ENCODE assay signal across 8 cellular contexts in genomic region chr20:34190679-34191090, GRCh38. TPM values are rescaled to one million over a fixed set of nuclear protein-coding genes. Genes with fewer than 3 reads are reported as not detected.
DNase-seq lines count a peak whose midpoint lies in the region; ATAC-seq and TF ChIP-seq lines count a peak whose summit lies in the region.

No MANE protein-coding gene starts in this region.

- peak; percentile 93 for TF ChIP-seq CTCF in C4-2B (conservative IDR thresholded peaks at IDR 0.05)
- peak; percentile 37 for TF ChIP-seq CTCF in activated CD8-positive, alpha-beta T cell treated with anti-CD3 and anti-CD28 coated beads for 36 hours (IDR thresholded peaks at IDR 0.05)
- TF ChIP-seq CTCF in fibroblast of lung (conservative IDR thresholded peaks at IDR 0.05 in 1 of 2, IDR thresholded peaks at IDR 0.05 in 1 of 2; ENCODE audit: low read depth in 1 of 2, low read length in 2 of 2) = peak; percentile 92 to 96
- peak; percentile 47 to 65 (median 52) for TF ChIP-seq CTCF in transverse colon (IDR thresholded peaks at IDR 0.05)

- H3K4me3 Mint-ChIP-seq in activated CD8-positive, alpha-beta T cell treated with anti-CD3 and anti-CD28 coated beads for 36 hours = no peak overlapping the region
- H3K4me3 Mint-ChIP-seq in naive thymus-derived CD4-positive, alpha-beta T cell = no peak overlapping the region

- intact Hi-C loops in activated CD8-positive, alpha-beta T cell treated with anti-CD3 and anti-CD28 coated beads for 36 hours (cut with micrococcal nuclease) = no loop called here
- intact Hi-C loops in naive thymus-derived CD4-positive, alpha-beta T cell (cut with micrococcal nuclease) = loop anchor here (1.0 to 2.0 kb wide), 4 partner anchors 112 to 578 kb away; partner anchors contain the start of gene AHCY (in 2 of the 2)
- intact Hi-C loops in transverse colon (cut with DNase I; ENCODE audit: low total_unique reads) = no loop called here

- peaks cover 8% of the 10 kb centered on the region for H3K27me3 Mint-ChIP-seq in activated CD8-positive, alpha-beta T cell treated with anti-CD3 and anti-CD28 coated beads for 36 hours
- peaks cover 0 to 50% (median 6%) of the 10 kb centered on the region in 5 donors for H3K27me3 Mint-ChIP-seq in naive thymus-derived CD4-positive, alpha-beta T cell

- H3K36me3 ChIP-seq in HAP-1 (replicated peaks) (no peaks in the 10 kb centered on the region), fibroblast of lung (ENCODE audit: control insufficient read depth, insufficient read depth, low read length) (no peaks in the 10 kb centered on the region), transverse colon (no peaks in the 10 kb centered on the region)
- H3K36me3 ChIP-seq in naive thymus-derived CD4-positive, alpha-beta T cell (ENCODE audit: control insufficient read depth in 2 of 3, insufficient read depth in 3 of 3, low read length in 3 of 3) = no peaks in the 10 kb centered on the region

- no peaks in the 10 kb centered on the region for H4K20me1 ChIP-seq in fibroblast of lung (ENCODE audit: control insufficient read depth, extremely low read depth, insufficient read depth, low read length)

- H3K27ac ChIP-seq in C4-2B (no peak overlapping the region), fibroblast of lung (ENCODE audit: insufficient read depth, low read length) (no peak overlapping the region), transverse colon (no peak overlapping the region)
- H3K27ac ChIP-seq in naive thymus-derived CD4-positive, alpha-beta T cell (ENCODE audit: low read depth, low read length) = no peak overlapping the region

- no peaks in the 10 kb centered on the region for H3K9me3 ChIP-seq in HAP-1
- no peaks in the 10 kb centered on the region for H3K9me3 ChIP-seq in fibroblast of lung (ENCODE audit: control insufficient read depth, insufficient read depth, low read depth, low read length)
- H3K9me3 ChIP-seq in naive thymus-derived CD4-positive, alpha-beta T cell (ENCODE audit: control insufficient read depth in 2 of 3, low read length in 3 of 3) = no peaks in the 10 kb centered on the region
- H3K9me3 ChIP-seq in transverse colon = no peaks in the 10 kb centered on the region

- TF ChIP-seq EP300 in transverse colon (IDR thresholded peaks at IDR 0.05; ENCODE audit: low read depth) = no peak

- no peaks in the 10 kb centered on the region for H3K79me2 ChIP-seq in fibroblast of lung (ENCODE audit: control insufficient read depth, insufficient read depth, low read length)

- no peak for TF ChIP-seq POLR2A in transverse colon (IDR thresholded peaks at IDR 0.05)

- H3K9me3 Mint-ChIP-seq in activated CD8-positive, alpha-beta T cell treated with anti-CD3 and anti-CD28 coated beads for 36 hours = no peaks in the 10 kb centered on the region
- no peaks in the 10 kb centered on the region for H3K9me3 Mint-ChIP-seq in naive thymus-derived CD4-positive, alpha-beta T cell

- peak; percentile 49 for ATAC-seq in activated CD8-positive, alpha-beta T cell treated with anti-CD3 and anti-CD28 coated beads for 36 hours
- ATAC-seq in naive thymus-derived CD4-positive, alpha-beta T cell = peak; percentile 60
- ATAC-seq in HG03095 (IDR thresholded peaks at IDR 0.05; ENCODE audit: unreplicated experiment) = no peak

- H3K36me3 Mint-ChIP-seq in activated CD8-positive, alpha-beta T cell treated with anti-CD3 and anti-CD28 coated beads for 36 hours (ENCODE audit: low read depth) = no peaks in the 10 kb centered on the region
- H3K36me3 Mint-ChIP-seq in naive thymus-derived CD4-positive, alpha-beta T cell = no peaks in the 10 kb centered on the region

- no peak overlapping the region for H3K9ac ChIP-seq in fibroblast of lung (ENCODE audit: insufficient read depth, low read length)

- POLR2A ChIA-PET in activated CD8-positive, alpha-beta T cell treated with anti-CD3 and anti-CD28 coated beads for 36 hours (lab: Charles Lee) = no interaction called here
- POLR2A ChIA-PET in naive thymus-derived CD4-positive, alpha-beta T cell (lab: Charles Lee) = no interaction called here

- no peak overlapping the region for H2AFZ ChIP-seq in fibroblast of lung (ENCODE audit: low read length)

- DNase-seq in HAP-1 (ENCODE audit: low spot score in 2 of 2) (peak; percentile 68 to 78), NCI-H446 (lab: John Stamatoyannopoulos, UW) (peak; percentile 48 to 76), fibroblast of lung (ENCODE audit: low read depth in 2 of 2) (peak; percentile 79 to 88), transverse colon (peak; percentile 52)
- DNase-seq in activated CD8-positive, alpha-beta T cell treated with anti-CD3 and anti-CD28 coated beads for 36 hours = peak; percentile 57
- DNase-seq in naive thymus-derived CD4-positive, alpha-beta T cell = peak in 6 of 9 donors; percentile 12 to 38 (median 28)

- H3K4me2 ChIP-seq in fibroblast of lung (ENCODE audit: extremely low read depth, insufficient read depth, low read length) = no peak overlapping the region

- H3K4me1 Mint-ChIP-seq in activated CD8-positive, alpha-beta T cell treated with anti-CD3 and anti-CD28 coated beads for 36 hours (ENCODE audit: low read depth) = peaks cover 2% of the 10 kb centered on the region
- H3K4me1 Mint-ChIP-seq in naive thymus-derived CD4-positive, alpha-beta T cell = peaks cover 0 to 12% (median 0%) of the 10 kb centered on the region in 7 donors

- no peaks in the 10 kb centered on the region for H3K4me1 ChIP-seq in HAP-1
- no peaks in the 10 kb centered on the region for H3K4me1 ChIP-seq in fibroblast of lung (ENCODE audit: control insufficient read depth, extremely low read depth, insufficient read depth, low read length)
- no peaks in the 10 kb centered on the region for H3K4me1 ChIP-seq in naive thymus-derived CD4-positive, alpha-beta T cell (ENCODE audit: control insufficient read depth in 2 of 2, insufficient read depth in 2 of 2, low read length in 2 of 2)
- no peaks in the 10 kb centered on the region for H3K4me1 ChIP-seq in transverse colon

- 8% methylated on average over 3 of the region's 3 CpGs; no CpG with 5 or more reads in 1 of the 2 donors for WGBS in transverse colon (ENCODE audit: low coverage in 1 of 2), 2 donors

- no peak overlapping the region for H3K27ac Mint-ChIP-seq in activated CD8-positive, alpha-beta T cell treated with anti-CD3 and anti-CD28 coated beads for 36 hours
- no peak overlapping the region for H3K27ac Mint-ChIP-seq in naive thymus-derived CD4-positive, alpha-beta T cell

- CTCF ChIA-PET in activated CD8-positive, alpha-beta T cell treated with anti-CD3 and anti-CD28 coated beads for 36 hours (lab: Charles Lee) = interaction anchor here (0.7 to 2.6 kb wide), 17 partner anchors 8 to 578 kb away, joined by 3 to 9 read pairs (median 3); no protein-coding TSS in a partner anchor
- CTCF ChIA-PET in naive thymus-derived CD4-positive, alpha-beta T cell (lab: Charles Lee) = interaction anchor here (0.5 to 1.5 kb wide), 5 partner anchors 10 to 579 kb away, joined by 3 to 6 read pairs (median 4); no protein-coding TSS in a partner anchor

- peaks cover 17% of the 10 kb centered on the region for H3K27me3 ChIP-seq in HAP-1 (ENCODE audit: low read depth)
- peaks cover 8% of the 10 kb centered on the region for H3K27me3 ChIP-seq in fibroblast of lung (ENCODE audit: control insufficient read depth, insufficient read depth, low read length)
- H3K27me3 ChIP-seq in naive thymus-derived CD4-positive, alpha-beta T cell (ENCODE audit: control insufficient read depth in 2 of 2, insufficient read depth in 2 of 2, low read length in 2 of 2) = no peaks in the 10 kb centered on the region
- H3K27me3 ChIP-seq in transverse colon = peaks cover 10% of the 10 kb centered on the region

- no peak overlapping the region for H3K4me3 ChIP-seq in HAP-1
- no peak overlapping the region for H3K4me3 ChIP-seq in fibroblast of lung (replicated peaks in 1 of 4; ENCODE audit: control extremely low read depth in 1 of 4, insufficient read depth in 1 of 4, low read depth in 3 of 4, low read length in 4 of 4)
- H3K4me3 ChIP-seq in naive thymus-derived CD4-positive, alpha-beta T cell (ENCODE audit: low read length) = no peak overlapping the region
- no peak overlapping the region for H3K4me3 ChIP-seq in transverse colon

- in situ Hi-C loops in HAP-1 (cut with MboI; ENCODE audit: low sequenced_read_pairs) (loop anchor here (10.0 kb wide), 1 partner anchor 574 kb away; no protein-coding TSS in a partner anchor), transverse colon (cut with MboI; ENCODE audit: low pct_ligation_motif_present in 1 of 4, low pct_unique_long_range_greater_than_20kb in 1 of 4, low sequenced_read_pairs in 3 of 4) (no loop called here)

RNA-seq across cellular contexts. Expression of gene ASIP, which starts 50.5 kb away (rescaled TPM):
- not detected for total RNA-seq in activated CD8-positive, alpha-beta T cell treated with anti-CD3 and anti-CD28 coated beads for 36 hours
- total RNA-seq in fibroblast of lung (not detected in 2 replicates), transverse colon (not detected)
- not detected in 2 replicates for polyA plus RNA-seq in fibroblast of lung
- not detected in 2 replicates for polyA plus RNA-seq in fibroblast of lung (2012)
- polyA minus RNA-seq in fibroblast of lung (ENCODE audit: low replicate concordance) = not detected in 2 replicates
- total RNA-seq in naive thymus-derived CD4-positive, alpha-beta T cell = not detected
- not detected for polyA plus RNA-seq in naive thymus-derived CD4-positive, alpha-beta T cell

Comparison
In these comparisons a context has a peak if more than half of its experiments do, and no peak if none do; other contexts are left out.
1. CTCF ChIP-seq: peak in every context shown above with its lines; median percentile 94 in fibroblast of lung; 93 in C4-2B; 52 in transverse colon; 37 in activated CD8-positive, alpha-beta T cell treated with anti-CD3 and anti-CD28 coated beads for 36 hours.
2. DNase-seq: peak in every context shown above with its lines; median percentile 84 in fibroblast of lung; 73 in HAP-1; 62 in NCI-H446; 57 in activated CD8-positive, alpha-beta T cell treated with anti-CD3 and anti-CD28 coated beads for 36 hours; 52 in transverse colon; 28 in naive thymus-derived CD4-positive, alpha-beta T cell.
3. intact Hi-C loops: an anchor here in naive thymus-derived CD4-positive, alpha-beta T cell (1.0 to 2.0 kb wide); none called in activated CD8-positive, alpha-beta T cell treated with anti-CD3 and anti-CD28 coated beads for 36 hours and transverse colon.